In genomic region chrX:49250578-49250977, GRCh38 we compare ENCODE assay signal across 14 cellular contexts. TPM values are rescaled to one million over a fixed set of nuclear protein-coding genes. Genes with fewer than 3 reads are reported as not detected.
"Had no signal": no experiment of that assay in that cellular context is flagged by ENCODE, and none has a peak within 500 bp of the region (broad histone marks: within the 10 kb centered on the region; RNA-seq: fewer than 3 reads in every experiment).

No MANE protein-coding gene starts in this region.

- DNase-seq: activated gamma-delta T cell; left ventricle myocardium superior; mesenchymal stem cell; stimulated activated CD4-positive, alpha-beta T cell treated with anti-CD3 and anti-CD28 coated beads, Interleukin-15, amount 100 ng/mL, for 24 hours; stimulated activated CD4-positive, alpha-beta T cell treated with anti-CD3 and anti-CD28 coated beads, Interleukin-4, amount 100 ng/mL, for 24 hours; thyroid gland; uterus had no signal

- H3K4me3 Mint-ChIP-seq: neural crest cell had no signal

- H3K36me3 ChIP-seq: pancreas, SJSA1, thyroid gland, uterus had no signal

- H3K4me3 ChIP-seq: pancreas, SJSA1, thyroid gland, uterus had no signal

- ATAC-seq: left ventricle myocardium superior, pancreas had no signal

- H3K27me3 ChIP-seq: pancreas, SJSA1, thyroid gland, uterus had no signal

- H3K4me1 Mint-ChIP-seq: neural crest cell had no signal

- H3K9me3 Mint-ChIP-seq: neural crest cell had no signal

RNA-seq across cellular contexts. Expression of gene FOXP3, which starts 13.9 kb away (rescaled TPM):
- total RNA-seq: frontal cortex, left ventricle myocardium superior, SJSA1, skeletal muscle tissue, uterus had no signal

RNA-seq across cellular contexts. Expression of gene CACNA1F, which starts 17.4 kb away (rescaled TPM):
- total RNA-seq: astrocyte, kidney epithelial cell, SJSA1, skeletal muscle tissue had no signal
